ENCODE assay signal across 12 cellular contexts in genomic region chr10:78688945-78689935, GRCh38.
DNase-seq lines count a peak whose midpoint lies in the region; ATAC-seq and TF ChIP-seq lines count a peak whose summit lies in the region.
"Had no signal": no experiment of that assay in that cellular context is flagged by ENCODE, and none has a peak within 500 bp of the region (broad histone marks: within the 10 kb centered on the region; RNA-seq: fewer than 3 reads in every experiment).

No MANE protein-coding gene starts in this region.

- H3K27ac Mint-ChIP-seq in glutamatergic neuron (ENCODE audit: unreplicated experiment): peak overlapping the region; percentile 81
- H3K27ac Mint-ChIP-seq: activated B cell treated with CpG ODN at 0.5 μM for 24 hours, HFFc6 had no signal

- peaks cover 20% of the 10 kb centered on the region for H3K4me1 Mint-ChIP-seq in glutamatergic neuron (ENCODE audit: low read depth, unreplicated experiment)
- H3K4me1 Mint-ChIP-seq: activated B cell treated with CpG ODN at 0.5 μM for 24 hours had no signal

- H3K27me3 Mint-ChIP-seq in glutamatergic neuron (ENCODE audit: unreplicated experiment): peaks cover 7% of the 10 kb centered on the region

- no peak for TF ChIP-seq CTCF in glutamatergic neuron (IDR thresholded peaks at IDR 0.05; ENCODE audit: partially characterized antibody, unreplicated experiment)

- H3K9me3 Mint-ChIP-seq in glutamatergic neuron (ENCODE audit: unreplicated experiment): peaks cover 4% of the 10 kb centered on the region
- H3K9me3 Mint-ChIP-seq: activated B cell treated with CpG ODN at 0.5 μM for 24 hours, HFFc6 had no signal

- peak overlapping the region; percentile 10 for H3K4me3 Mint-ChIP-seq in glutamatergic neuron (ENCODE audit: unreplicated experiment)
- H3K4me3 Mint-ChIP-seq: activated B cell treated with CpG ODN at 0.5 μM for 24 hours, HFFc6 had no signal

- H3K36me3 Mint-ChIP-seq in glutamatergic neuron (ENCODE audit: unreplicated experiment): no peaks in the 10 kb centered on the region

- in situ Hi-C loops in G401 (cut with HindIII; ENCODE audit: low sequenced_read_pairs): no loop called here

- DNase-seq in G401 (ENCODE audit: low spot score) (peak; percentile 84), NCI-H748 treated with DMSO at 0.1 percent for 48 hours (lab: John Stamatoyannopoulos, UW) (peak; percentile 53), glutamatergic neuron (peak; percentile 32), retina (peak; percentile 88), epidermal melanocyte (ENCODE audit: insufficient read length, low spot score) (no peak)
- DNase-seq: activated B cell treated with CpG ODN at 0.5 μM for 24 hours, amniotic stem cell, HFFc6, MM.1S had no signal

- no peak for ATAC-seq in GM19463 (IDR thresholded peaks at IDR 0.05; ENCODE audit: unreplicated experiment)
- no peak for ATAC-seq in GM19455 (IDR thresholded peaks at IDR 0.05; ENCODE audit: unreplicated experiment)
- ATAC-seq in HG02759 (IDR thresholded peaks at IDR 0.05; ENCODE audit: unreplicated experiment): no peak
